22 cellular contexts compared by ENCODE assay signal in genomic region chr5:31936699-31937098, GRCh38.
A peak's percentile ranks its signal among the peaks of the same experiment; 100 is the strongest.
DNase-seq lines count a peak whose midpoint lies in the region; ATAC-seq and TF ChIP-seq lines count a peak whose summit lies in the region.
"Had no signal": no experiment of that assay in that cellular context is flagged by ENCODE, and none has a peak within 500 bp of the region (broad histone marks: within the 10 kb centered on the region; RNA-seq: fewer than 3 reads in every experiment).

No MANE protein-coding gene starts in this region.

- TF ChIP-seq POLR2A in esophagus squamous epithelium (IDR thresholded peaks at IDR 0.05) (no peak), uterus (IDR thresholded peaks at IDR 0.05) (no peak)

- intact Hi-C loops in esophagus squamous epithelium (cut with DNase I): no loop called here
- intact Hi-C loops in uterus (cut with DNase I; ENCODE audit: low total_unique reads): loop anchor here (10.0 kb wide), 1 partner anchor 88 kb away; no protein-coding TSS in a partner anchor

- no peaks in the 10 kb centered on the region for H3K9me3 ChIP-seq in esophagus squamous epithelium
- no peaks in the 10 kb centered on the region for H3K9me3 ChIP-seq in uterus
- H3K9me3 ChIP-seq: ascending aorta, transverse colon had no signal

- H3K27me3 ChIP-seq in esophagus squamous epithelium (no peaks in the 10 kb centered on the region), uterus (no peaks in the 10 kb centered on the region)
- H3K27me3 ChIP-seq: ascending aorta, transverse colon had no signal

- H3K4me3 ChIP-seq in esophagus squamous epithelium: peak overlapping the region; percentile 13 to 47 (median 20)
- H3K4me3 ChIP-seq in uterus: peak overlapping the region; percentile 11 to 35
- H3K4me3 ChIP-seq: ascending aorta, transverse colon had no signal

- no peak for ATAC-seq in GM18519 (IDR thresholded peaks at IDR 0.05; ENCODE audit: low FRiP score, unreplicated experiment)
- ATAC-seq: activated CD8-positive, alpha-beta T cell treated with anti-CD3 and anti-CD28 coated beads, Interleukin-2, amount 10 ng/mL, durations not matched to agents 7 days and 5 days; stimulated activated effector memory CD8-positive, alpha-beta T cell treated with anti-CD3 and anti-CD28 coated beads, Interleukin-12 subunit alpha, Interleukin-12 subunit beta, amount 100 ng/mL, for 72 hours had no signal

- DNase-seq in NCI-H2171 treated with DMSO at 0.1 percent for 48 hours (lab: John Stamatoyannopoulos, UW) (peak; percentile 53), NCI-H2171 (lab: John Stamatoyannopoulos, UW) (no peak), esophagus squamous epithelium (lab: John Stamatoyannopoulos, UW) (no peak), occipital lobe (lab: John Stamatoyannopoulos, UW) (peak; percentile 4), uterus (peak in 1 of 2 donors; percentile 37), mucosa of gallbladder (ENCODE audit: low spot score) (no peak), COR-L47 (lab: John Stamatoyannopoulos, UW) (no peak)
- DNase-seq: activated CD8-positive, alpha-beta T cell treated with anti-CD3 and anti-CD28 coated beads, Interleukin-2, amount 10 ng/mL, durations not matched to agents 7 days and 5 days; activated naive CD4-positive, alpha-beta T cell treated with anti-CD3 and anti-CD28 coated beads, Interleukin-2, amount 10 ng/mL, durations not matched to agents 7 days and 5 days; activated T-cell treated with anti-CD3 and anti-CD28 coated beads, Interleukin-2, amount 50 U/mL, for 24 hours; effector memory CD4-positive, alpha-beta T cell; Kasumi-1; mesenchymal stem cell; naive B cell; NCI-H1092 treated with DMSO at 0.1 percent for 48 hours; NCI-H526 treated with DMSO at 0.1 percent for 48 hours; RPMI8226; T-helper 9 cell; transverse colon had no signal

- no peaks in the 10 kb centered on the region for H3K36me3 ChIP-seq in esophagus squamous epithelium
- no peaks in the 10 kb centered on the region for H3K36me3 ChIP-seq in uterus
- H3K36me3 ChIP-seq: ascending aorta, transverse colon had no signal

- TF ChIP-seq CTCF in esophagus squamous epithelium (IDR thresholded peaks at IDR 0.05) (no peak), uterus (IDR thresholded peaks at IDR 0.05) (no peak)

- peak overlapping the region; percentile 71 to 87 (median 80) for H3K27ac ChIP-seq in esophagus squamous epithelium
- H3K27ac ChIP-seq in uterus: peak overlapping the region; percentile 57 to 64
- H3K27ac ChIP-seq: ascending aorta, transverse colon had no signal

- 12 to 25% methylated on average over 5 of the region's 5 CpGs for WGBS in esophagus squamous epithelium, 2 donors

- H3K4me1 ChIP-seq in esophagus squamous epithelium: peaks cover 12 to 88% (median 31%) of the 10 kb centered on the region in 3 donors
- no peaks in the 10 kb centered on the region for H3K4me1 ChIP-seq in uterus
- H3K4me1 ChIP-seq: ascending aorta had no signal

Comparison
In these comparisons a context has a peak if more than half of its experiments do, and no peak if none do; other contexts are left out.
1. DNase-seq: peak in NCI-H2171 treated with DMSO at 0.1 percent for 48 hours (single experiment) and occipital lobe (single experiment); none in NCI-H2171 (single experiment), esophagus squamous epithelium (single experiment), mucosa of gallbladder (single experiment) and COR-L47 (single experiment).